In the genomic region with DNA sequence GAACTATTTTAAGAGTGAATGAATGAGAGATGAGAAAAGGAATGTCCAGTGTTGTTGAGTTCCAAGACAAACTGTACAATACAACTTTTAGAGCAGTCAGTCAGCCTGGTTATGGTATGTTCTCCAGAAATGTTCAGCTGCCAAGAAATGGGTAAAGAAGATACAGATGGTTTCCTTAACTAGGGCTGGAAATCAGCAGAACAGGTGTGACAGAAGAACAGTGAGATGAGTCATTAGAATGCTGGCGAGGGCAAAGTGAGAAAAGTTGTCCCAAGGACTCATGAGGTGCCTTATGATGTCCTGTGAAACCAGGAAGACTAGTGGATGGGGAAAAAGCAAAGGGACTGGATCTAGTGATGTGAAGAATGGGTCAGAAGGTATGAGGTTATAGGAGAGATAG, we compare ENCODE assay signal across 20 cellular contexts. TPM values are rescaled to one million over a fixed set of nuclear protein-coding genes. Genes with fewer than 3 reads are reported as not detected.
DNase-seq lines count a peak whose midpoint lies in the region; ATAC-seq and TF ChIP-seq lines count a peak whose summit lies in the region.
"Had no signal": no experiment of that assay in that cellular context is flagged by ENCODE, and none has a peak within 500 bp of the region (broad histone marks: within the 10 kb centered on the region; RNA-seq: fewer than 3 reads in every experiment).

No MANE protein-coding gene starts in this region.

- H2AFZ ChIP-seq in IMR-90 (replicated peaks; ENCODE audit: low read length, poor library complexity) (no peak overlapping the region), trophoblast cell (ENCODE audit: insufficient read depth, low read length, poor library complexity) (no peak overlapping the region)

- H3K4ac ChIP-seq in IMR-90 (ENCODE audit: low read depth, low read length): no peak overlapping the region
- no peak overlapping the region for H3K4ac ChIP-seq in trophoblast cell (ENCODE audit: low read depth, low read length)

- H3K4me3 ChIP-seq in IMR-90 (ENCODE audit: insufficient read depth, low read depth, low read length) (no peak overlapping the region), adipocyte (ENCODE audit: low read length) (no peak overlapping the region), epithelial cell of esophagus (ENCODE audit: low read length) (no peak overlapping the region), trophoblast cell (ENCODE audit: low read depth, low read length) (no peak overlapping the region), prostate gland (no peak overlapping the region)
- H3K4me3 ChIP-seq: A549, MG63 had no signal

- H3K18ac ChIP-seq in IMR-90 (ENCODE audit: low read depth, low read length) (no peak overlapping the region), trophoblast cell (ENCODE audit: low read length) (no peak overlapping the region)

- dilution Hi-C loops in IMR-90 (cut with HindIII; ENCODE audit: low sequenced_read_pairs, unreplicated experiment): no loop called here

- no peak for DNase-seq in IMR-90
- peak; percentile 37 for DNase-seq in adipocyte (ENCODE audit: low read depth)
- DNase-seq in epithelial cell of esophagus (ENCODE audit: low read depth): peak; percentile 24
- peak; percentile 46 to 76 for DNase-seq in trophoblast cell
- DNase-seq in NCI-H69 (lab: John Stamatoyannopoulos, UW): no peak
- no peak for DNase-seq in AG20443 (ENCODE audit: low spot score)
- DNase-seq in activated CD4-positive, CD25-positive, alpha-beta regulatory T cell treated with anti-CD3 and anti-CD28 coated beads, Interleukin-2, amount 50 U/mL, for 72 hours: no peak
- no peak for DNase-seq in prostate gland (ENCODE audit: low spot score)
- DNase-seq: CD4-positive, CD25-positive, alpha-beta regulatory T cell; DMS79 treated with DMSO at 0.1 percent for 48 hours; Karpas-422; MG63; NCI-H1417 treated with DMSO at 0.1 percent for 48 hours; NCI-H187; NCI-H510A; NCI-H748 treated with DMSO at 0.1 percent for 48 hours; SIG-M5 had no signal

- no peak overlapping the region for H4K5ac ChIP-seq in IMR-90 (ENCODE audit: low read depth, low read length)

- H4K20me1 ChIP-seq in IMR-90 (ENCODE audit: insufficient read depth, low read length): no peaks in the 10 kb centered on the region

- H3K36me3 ChIP-seq in IMR-90 (ENCODE audit: control insufficient read depth, insufficient read depth, low read length): no peaks in the 10 kb centered on the region
- no peaks in the 10 kb centered on the region for H3K36me3 ChIP-seq in adipocyte (ENCODE audit: control insufficient read depth, insufficient read depth, low read length, severe bottlenecking)
- no peaks in the 10 kb centered on the region for H3K36me3 ChIP-seq in trophoblast cell (ENCODE audit: control insufficient read depth in 1 of 2, insufficient read depth in 2 of 2, low read length in 2 of 2)
- no peaks in the 10 kb centered on the region for H3K36me3 ChIP-seq in prostate gland
- H3K36me3 ChIP-seq: MG63 had no signal

- H3K14ac ChIP-seq in IMR-90 (replicated peaks; ENCODE audit: low read depth, low read length) (no peak overlapping the region), trophoblast cell (ENCODE audit: low read length) (no peak overlapping the region)

- H2BK120ac ChIP-seq in IMR-90 (ENCODE audit: low read depth, low read length) (no peak overlapping the region), trophoblast cell (ENCODE audit: insufficient read depth, low read length, poor library complexity) (no peak overlapping the region)

- H3K79me1 ChIP-seq in IMR-90 (ENCODE audit: low read depth in 1 of 2, low read length in 2 of 2) (no peaks in the 10 kb centered on the region), trophoblast cell (ENCODE audit: low read length) (no peaks in the 10 kb centered on the region)

- H2AK5ac ChIP-seq in IMR-90 (ENCODE audit: low read depth, low read length): no peak overlapping the region
- no peak overlapping the region for H2AK5ac ChIP-seq in trophoblast cell (ENCODE audit: low read length)

- WGBS in IMR-90 (ENCODE audit: extremely low coverage in 2 of 2, insufficient read length in 1 of 2), 2 experiments: 50% methylated on average over 1 of the region's 1 CpG; no CpG with 5 or more reads in 1 of the 2 experiments
- WGBS in trophoblast cell (ENCODE audit: extremely low coverage, insufficient coverage, insufficient read length): no CpG with 5 or more reads among the region's 1 CpG
- WGBS in prostate gland: 72% methylated on average over 1 of the region's 1 CpG

- H3K9me1 ChIP-seq in IMR-90 (ENCODE audit: insufficient read depth, low read length): no peaks in the 10 kb centered on the region; the same call in 1 of the 2 replicates

- TF ChIP-seq POLR2A in IMR-90 (IDR thresholded peaks at IDR 0.05; ENCODE audit: low read depth, low read length): no peak
- no peak for TF ChIP-seq POLR2A in prostate gland (IDR thresholded peaks at IDR 0.05)

- no peak overlapping the region for H3K4me2 ChIP-seq in IMR-90 (ENCODE audit: low read depth, low read length)
- no peak overlapping the region for H3K4me2 ChIP-seq in trophoblast cell (ENCODE audit: low read length)
- H3K4me2 ChIP-seq: A549 had no signal

- H2BK15ac ChIP-seq in IMR-90 (ENCODE audit: low read depth, low read length): peak overlapping the region; percentile 43; the same call in 1 of the 3 replicates

- no peak for ATAC-seq in IMR-90 (ENCODE audit: low read depth)
- ATAC-seq: HCT116, Panc1 had no signal

- intact Hi-C loops in IMR-90 (cut with micrococcal nuclease): no loop called here
- intact Hi-C loops in prostate gland (cut with DNase I): no loop called here

- H4K91ac ChIP-seq in IMR-90 (ENCODE audit: insufficient read depth, low read depth, low read length) (no peak overlapping the region), trophoblast cell (ENCODE audit: low read depth, low read length) (no peak overlapping the region)

- no peak overlapping the region for H4K8ac ChIP-seq in IMR-90 (ENCODE audit: low read depth in 2 of 2, low read length in 2 of 2)
- no peak overlapping the region for H4K8ac ChIP-seq in trophoblast cell (ENCODE audit: low read depth, low read length)

- H3K56ac ChIP-seq in IMR-90 (ENCODE audit: extremely low read depth, insufficient read depth, low read length): no peak overlapping the region

- H3K27me3 ChIP-seq in IMR-90 (ENCODE audit: control insufficient read depth, insufficient read depth, low read length): peaks cover 2% of the 10 kb centered on the region; the same call in 1 of the 2 replicates
- H3K27me3 ChIP-seq in adipocyte (replicated peaks; ENCODE audit: control insufficient read depth, insufficient read depth, low read length): no peaks in the 10 kb centered on the region
- H3K27me3 ChIP-seq in trophoblast cell (ENCODE audit: insufficient read depth, low read length): no peaks in the 10 kb centered on the region
- H3K27me3 ChIP-seq in prostate gland (replicated peaks; ENCODE audit: insufficient read depth): no peaks in the 10 kb centered on the region

- H3K9me3 ChIP-seq in IMR-90 (ENCODE audit: control insufficient read depth, insufficient read depth, low read length) (no peaks in the 10 kb centered on the region), adipocyte (ENCODE audit: control insufficient read depth, low read length) (no peaks in the 10 kb centered on the region), trophoblast cell (ENCODE audit: insufficient read depth, low read depth, low read length) (no peaks in the 10 kb centered on the region), prostate gland (no peaks in the 10 kb centered on the region)
- H3K9me3 ChIP-seq: A549, MG63 had no signal

- H3K9ac ChIP-seq in IMR-90 (ENCODE audit: low read depth, low read length) (no peak overlapping the region), adipocyte (ENCODE audit: low read length) (no peak overlapping the region), trophoblast cell (ENCODE audit: low read length) (no peak overlapping the region)

- H3K4me1 ChIP-seq in IMR-90 (ENCODE audit: control insufficient read depth, insufficient read depth, low read length) (peaks cover 2% of the 10 kb centered on the region), adipocyte (ENCODE audit: control insufficient read depth, insufficient read depth, low read length) (peaks cover 3% of the 10 kb centered on the region), trophoblast cell (ENCODE audit: control insufficient read depth in 1 of 2, insufficient read depth in 2 of 2, low read length in 2 of 2) (no peaks in the 10 kb centered on the region), prostate gland (replicated peaks) (no peaks in the 10 kb centered on the region)
- H3K4me1 ChIP-seq: A549 had no signal

- in situ Hi-C loops in IMR-90 (cut with MboI; ENCODE audit: low sequenced_read_pairs): no loop called here

- TF ChIP-seq RAD21 in IMR-90 (IDR thresholded peaks at IDR 0.05; ENCODE audit: low read length): no peak

- H2AK9ac ChIP-seq in IMR-90 (replicated peaks; ENCODE audit: low read depth, low read length, poor library complexity): no peak overlapping the region

- POLR2A ChIA-PET in IMR-90 (lab: Charles Lee; ENCODE audit: unreplicated experiment): no interaction called here

- H2BK5ac ChIP-seq in IMR-90 (ENCODE audit: low read depth, low read length, poor library complexity, severe bottlenecking): no peak overlapping the region
- H2BK5ac ChIP-seq in trophoblast cell (ENCODE audit: low read depth, low read length, poor library complexity): no peak overlapping the region

- no peaks in the 10 kb centered on the region for H3K79me2 ChIP-seq in trophoblast cell (ENCODE audit: control insufficient read depth, insufficient read depth, low read length, poor library complexity)

- H2BK20ac ChIP-seq in IMR-90 (ENCODE audit: low read depth, low read length): no peak overlapping the region

- CTCF ChIA-PET in IMR-90 (lab: Yijun Ruan, JAX): no interaction called here

- BruUV-seq in IMR-90 (replicated peaks; lab: Mats Ljungman, UMichigan): no TSS peak

- no peak overlapping the region for H2BK12ac ChIP-seq in trophoblast cell (ENCODE audit: low read length)

- H4K12ac ChIP-seq in trophoblast cell (ENCODE audit: low read depth, low read length): no peak overlapping the region

- no peak overlapping the region for H3K23ac ChIP-seq in IMR-90 (ENCODE audit: low read depth, low read length)
- no peak overlapping the region for H3K23ac ChIP-seq in trophoblast cell (ENCODE audit: low read length)

- no peak overlapping the region for H3K27ac ChIP-seq in IMR-90 (ENCODE audit: insufficient read depth, low read length)
- H3K27ac ChIP-seq in trophoblast cell (ENCODE audit: low read depth, low read length): no peak overlapping the region
- H3K27ac ChIP-seq in prostate gland: no peak overlapping the region
- H3K27ac ChIP-seq: A549 had no signal

- TF ChIP-seq CTCF in IMR-90 (conservative IDR thresholded peaks at IDR 0.05; ENCODE audit: low read depth, low read length) (no peak), epithelial cell of esophagus (IDR thresholded peaks at IDR 0.05; ENCODE audit: insufficient read depth, low read depth, low read length, missing control alignments) (no peak), prostate gland (IDR thresholded peaks at IDR 0.05) (no peak)

TF ChIP-seq in IMR-90, 13 proteins besides CTCF, POLR2A, EP300 and RAD21 (continues in another document):
- TF ChIP-seq NFE2L2 (IDR thresholded peaks at IDR 0.05; ENCODE audit: low read depth, low read length): no peak

RNA-seq across cellular contexts. Expression of a gene that starts 20.8 kb away (rescaled TPM):
- total RNA-seq in IMR-90 (2012; rRNA removed) (239 and 270 TPM in 2 replicates), prostate gland (100 to 1,000 TPM; 135 to 136 TPM)
- 112 and 150 TPM in 2 replicates for polyA plus RNA-seq in IMR-90 (2012; rRNA removed)
- polyA plus RNA-seq in IMR-90 (2012; cell fraction: cytosol; rRNA removed): 20.5 and 27.9 TPM in 2 replicates
- 5.8 and 66.9 TPM in 2 replicates for polyA plus RNA-seq in IMR-90 (2012; cell fraction: nucleus; rRNA removed; ENCODE audit: low replicate concordance)
- polyA plus RNA-seq in trophoblast cell (2013): 262 and 267 TPM in 2 replicates

Comparison
In these comparisons a context has a peak if more than half of its experiments do, and no peak if none do; other contexts are left out.
1. DNase-seq: peak in adipocyte (single experiment), epithelial cell of esophagus (single experiment) and trophoblast cell (2 of 2); none in IMR-90 (single experiment), NCI-H69 (single experiment), AG20443 (single experiment), activated CD4-positive, CD25-positive, alpha-beta regulatory T cell treated with anti-CD3 and anti-CD28 coated beads, Interleukin-2, amount 50 U/mL, for 72 hours (single experiment) and prostate gland (single experiment).